ENCODE assay signal across 25 cellular contexts in genomic region chr11:111714522-111714921, GRCh38. TPM values are rescaled to one million over a fixed set of nuclear protein-coding genes. Genes with fewer than 3 reads are reported as not detected.
DNase-seq lines count a peak whose midpoint lies in the region; ATAC-seq and TF ChIP-seq lines count a peak whose summit lies in the region.
"Had no signal": no experiment of that assay in that cellular context is flagged by ENCODE, and none has a peak within 500 bp of the region (broad histone marks: within the 10 kb centered on the region; RNA-seq: fewer than 3 reads in every experiment).

No MANE protein-coding gene starts in this region.

- H3K36me3 Mint-ChIP-seq in activated B cell treated with CpG ODN at 0.5 μM for 24 hours (ENCODE audit: low read depth) = peaks cover 77% of the 10 kb centered on the region

- H3K9me3 Mint-ChIP-seq in activated B cell treated with CpG ODN at 0.5 μM for 24 hours = peaks cover 4% of the 10 kb centered on the region
- H3K9me3 Mint-ChIP-seq: CD4-positive, alpha-beta T cell; naive thymus-derived CD4-positive, alpha-beta T cell had no signal

- H3K4me3 Mint-ChIP-seq in activated B cell treated with CpG ODN at 0.5 μM for 24 hours = no peak overlapping the region
- H3K4me3 Mint-ChIP-seq: CD4-positive, alpha-beta T cell; naive thymus-derived CD4-positive, alpha-beta T cell had no signal

- H3K4me3 ChIP-seq in gastrocnemius medialis = no peak overlapping the region
- H3K4me3 ChIP-seq: prostate gland, thoracic aorta had no signal

- no peak for DNase-seq in activated B cell treated with CpG ODN at 0.5 μM for 24 hours
- no peak for DNase-seq in gastrocnemius medialis
- no peak for DNase-seq in stimulated activated CD4-positive, alpha-beta T cell treated with anti-CD3 and anti-CD28 coated beads, Interleukin-2, amount 100 ng/mL, for 48 hours
- no peak for DNase-seq in HCEC 1CT
- no peak for DNase-seq in DMS153 treated with DMSO at 0.1 percent for 48 hours (lab: John Stamatoyannopoulos, UW; ENCODE audit: unreplicated experiment)
- DNase-seq: activated T-cell treated with anti-CD3 and anti-CD28 coated beads, Interleukin-2, amount 50 U/mL, for 1 hour; brain microvascular endothelial cell; CD4-positive, alpha-beta T cell; EL; head of caudate nucleus; midbrain; naive thymus-derived CD4-positive, alpha-beta T cell; NCI-H1417; NCI-H2081; NCI-H2227 treated with DMSO at 0.1 percent for 48 hours; NCI-H748 treated with DMSO at 0.1 percent for 48 hours; OCI-M1; stimulated activated naive CD8-positive, alpha-beta T cell treated with anti-CD3 and anti-CD28 coated beads, Interleukin-15, Interleukin-2, amounts not matched to agents 100 U/mL and 50 U/mL, for 24 hours had no signal

- peaks cover 0 to 13% of the 10 kb centered on the region in 2 donors for H3K36me3 ChIP-seq in gastrocnemius medialis
- H3K36me3 ChIP-seq: prostate gland had no signal

- intact Hi-C loops in activated B cell treated with CpG ODN at 0.5 μM for 24 hours (cut with micrococcal nuclease) (no loop called here), gastrocnemius medialis (cut with DNase I; ENCODE audit: low total_unique reads) (no loop called here)

- peak; percentile 57 for ATAC-seq in GM18868 (IDR thresholded peaks at IDR 0.05; ENCODE audit: unreplicated experiment)
- ATAC-seq in HG02798 (IDR thresholded peaks at IDR 0.05; ENCODE audit: poor library complexity, unreplicated experiment) = peak; percentile 50
- ATAC-seq in activated B cell treated with CpG ODN at 0.5 μM for 24 hours (ENCODE audit: low read depth) = peak; percentile 52
- no peak for ATAC-seq in gastrocnemius medialis
- ATAC-seq in GM21529 (IDR thresholded peaks at IDR 0.05; ENCODE audit: unreplicated experiment) = no peak
- ATAC-seq: naive thymus-derived CD4-positive, alpha-beta T cell; sciatic nerve; stimulated activated naive CD8-positive, alpha-beta T cell treated with anti-CD3 and anti-CD28 coated beads, Interleukin-15, Interleukin-2, amounts not matched to agents 100 U/mL and 50 U/mL, for 24 hours had no signal

- H3K27ac ChIP-seq in gastrocnemius medialis = peak overlapping the region; percentile 17 to 55 (median 30)
- H3K27ac ChIP-seq: brain microvascular endothelial cell, epithelial cell of prostate, prostate gland, thoracic aorta had no signal

- H3K27ac Mint-ChIP-seq in activated B cell treated with CpG ODN at 0.5 μM for 24 hours = no peak overlapping the region
- H3K27ac Mint-ChIP-seq: CD4-positive, alpha-beta T cell had no signal

- H3K27me3 ChIP-seq in gastrocnemius medialis = no peaks in the 10 kb centered on the region
- H3K27me3 ChIP-seq: brain microvascular endothelial cell had no signal

- POLR2A ChIA-PET in activated B cell treated with CpG ODN at 0.5 μM for 24 hours (lab: Charles Lee) = no interaction called here

- peaks cover 26% of the 10 kb centered on the region for H3K4me1 Mint-ChIP-seq in activated B cell treated with CpG ODN at 0.5 μM for 24 hours

- CTCF ChIA-PET in activated B cell treated with CpG ODN at 0.5 μM for 24 hours (lab: Charles Lee) = no interaction called here

- H3K27me3 Mint-ChIP-seq in activated B cell treated with CpG ODN at 0.5 μM for 24 hours = no peaks in the 10 kb centered on the region
- H3K27me3 Mint-ChIP-seq: CD4-positive, alpha-beta T cell; naive thymus-derived CD4-positive, alpha-beta T cell had no signal

- no peak for TF ChIP-seq POLR2A in gastrocnemius medialis (IDR thresholded peaks at IDR 0.05)

- TF ChIP-seq CTCF in activated B cell treated with CpG ODN at 0.5 μM for 24 hours (IDR thresholded peaks at IDR 0.05) (no peak), gastrocnemius medialis (IDR thresholded peaks at IDR 0.05 in 4 of 5, conservative IDR thresholded peaks at IDR 0.05 in 1 of 5) (no peak)

- in situ Hi-C loops in gastrocnemius medialis (cut with MboI; ENCODE audit: low sequenced_read_pairs in 4 of 4) = no loop called here

- no peaks in the 10 kb centered on the region for H3K9me3 ChIP-seq in gastrocnemius medialis
- H3K9me3 ChIP-seq: prostate gland, thoracic aorta had no signal

- peaks cover 26 to 29% of the 10 kb centered on the region in 2 donors for H3K4me1 ChIP-seq in gastrocnemius medialis

RNA-seq across cellular contexts. Expression of gene PPP2R1B, which starts 51.7 kb away (rescaled TPM):
- total RNA-seq in activated B cell treated with CpG ODN at 0.5 μM for 24 hours = 36.2 and 37.9 TPM in 2 replicates
- total RNA-seq in gastrocnemius medialis = 10 to 100 TPM in 2 of 4 donors, 1 to 10 TPM in 2; 7.3 to 16.0 (median 9.4) TPM

Comparison
In these comparisons a context has a peak if more than half of its experiments do, and no peak if none do; other contexts are left out.
1. ATAC-seq: peak in GM18868 (single experiment), HG02798 (single experiment) and activated B cell treated with CpG ODN at 0.5 μM for 24 hours (single experiment); none in gastrocnemius medialis (0 of 2) and GM21529 (single experiment).